Comparison of ENCODE assay signal across 20 cellular contexts in the genomic region with DNA sequence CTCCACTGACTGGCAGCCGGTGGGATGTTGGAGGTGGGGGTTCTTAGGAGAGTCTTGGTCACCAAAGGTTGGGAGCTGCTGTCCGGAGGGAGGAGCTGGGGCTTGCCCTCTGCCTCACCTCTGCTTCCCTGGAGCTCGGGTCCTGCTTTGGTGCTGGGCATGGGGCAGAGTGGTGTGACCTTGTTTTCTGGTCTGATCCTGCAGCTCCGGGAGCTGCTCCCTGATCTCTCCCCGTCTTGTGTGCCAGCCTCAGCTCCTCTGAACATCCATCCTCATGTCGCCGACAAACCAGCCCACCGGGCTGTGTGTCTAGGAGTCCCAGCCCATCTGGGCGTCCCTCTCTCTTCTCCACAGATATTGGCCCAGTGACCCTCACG. TPM values are rescaled to one million over a fixed set of nuclear protein-coding genes. Genes with fewer than 3 reads are reported as not detected.
"Had no signal": no experiment of that assay in that cellular context is flagged by ENCODE, and none has a peak within 500 bp of the region (broad histone marks: within the 10 kb centered on the region; RNA-seq: fewer than 3 reads in every experiment).

No MANE protein-coding gene starts in this region.

- ATAC-seq: activated CD4-positive, CD25-positive, alpha-beta regulatory T cell treated with anti-CD3 and anti-CD28 coated beads, Interleukin-2, amount 50 U/mL, for 24 hours; activated CD8-positive, alpha-beta T cell treated with anti-CD3 and anti-CD28 coated beads for 36 hours; activated T-cell treated with anti-CD3 and anti-CD28 coated beads, Interleukin-2, amount 50 U/mL, for 72 hours; body of pancreas; K562 had no signal

- H3K36me3 ChIP-seq: ascending aorta had no signal

- H2AFZ ChIP-seq: PC-9 had no signal

- H3K9me3 ChIP-seq: ascending aorta, body of pancreas had no signal

- H3K4me3 ChIP-seq: ascending aorta, body of pancreas, K562, PC-9 had no signal

- H3K27ac ChIP-seq: ascending aorta, body of pancreas, PC-9 had no signal

- FAIRE-seq: K562 had no signal

- H3K4me1 ChIP-seq: ascending aorta, body of pancreas had no signal

- DNase-seq: activated CD4-positive, alpha-beta T cell treated with anti-CD3 and anti-CD28 coated beads for 4 hours; activated CD8-positive, alpha-beta memory T cell treated with anti-CD3 and anti-CD28 coated beads, Interleukin-2, amount 50 U/mL, for 4 hours; activated CD8-positive, alpha-beta T cell treated with anti-CD3 and anti-CD28 coated beads for 36 hours; activated gamma-delta T cell treated with Interleukin-2 at 50 U/mL for 16 hours; activated naive CD4-positive, alpha-beta T cell treated with anti-CD3 and anti-CD28 coated beads, Interleukin-2, amount 50 U/mL, for 16 hours; activated T-cell treated with anti-CD3 and anti-CD28 coated beads, Interleukin-2, amount 50 U/mL, for 72 hours; amniotic stem cell; Karpas-422; NCI-H1105 treated with DMSO at 0.1 percent for 48 hours; NCI-H1436 treated with DMSO at 0.1 percent for 48 hours; NCI-H187; NCI-H446; NCI-H748 treated with DMSO at 0.1 percent for 48 hours; PC-9 had no signal

- H3K4me2 ChIP-seq: PC-9 had no signal

- H3K27me3 ChIP-seq: ascending aorta had no signal

RNA-seq across cellular contexts. Expression of a gene that starts 18.7 kb away (rescaled TPM):
- total RNA-seq: activated CD8-positive, alpha-beta T cell treated with anti-CD3 and anti-CD28 coated beads for 36 hours; activated T-helper 2 cell treated with anti-CD3 and anti-CD28 coated beads, Interferon-gamma antibody, Interleukin-2, Interleukin-4, amounts not matched to agents 10 μg/mL and 5 μg/mL and 100 μg/mL, durations not matched to agents 14 hours and 24 hours and 36 hours; K562; SK-MEL-5 had no signal
